Comparison of ENCODE assay signal across 1 cellular context in genomic region chr19:55353803-55354697, GRCh38.
TF ChIP-seq lines count a peak whose summit lies in the region.

No MANE protein-coding gene starts in this region.

TF ChIP-seq in A549, 52 proteins besides CTCF, POLR2A, EP300 and RAD21 (continued from another document):
- TF ChIP-seq HOXB13 (CRISPR knock-in tag; IDR thresholded peaks at IDR 0.05; ENCODE audit: low read depth) = no peak
